In the genomic region with DNA sequence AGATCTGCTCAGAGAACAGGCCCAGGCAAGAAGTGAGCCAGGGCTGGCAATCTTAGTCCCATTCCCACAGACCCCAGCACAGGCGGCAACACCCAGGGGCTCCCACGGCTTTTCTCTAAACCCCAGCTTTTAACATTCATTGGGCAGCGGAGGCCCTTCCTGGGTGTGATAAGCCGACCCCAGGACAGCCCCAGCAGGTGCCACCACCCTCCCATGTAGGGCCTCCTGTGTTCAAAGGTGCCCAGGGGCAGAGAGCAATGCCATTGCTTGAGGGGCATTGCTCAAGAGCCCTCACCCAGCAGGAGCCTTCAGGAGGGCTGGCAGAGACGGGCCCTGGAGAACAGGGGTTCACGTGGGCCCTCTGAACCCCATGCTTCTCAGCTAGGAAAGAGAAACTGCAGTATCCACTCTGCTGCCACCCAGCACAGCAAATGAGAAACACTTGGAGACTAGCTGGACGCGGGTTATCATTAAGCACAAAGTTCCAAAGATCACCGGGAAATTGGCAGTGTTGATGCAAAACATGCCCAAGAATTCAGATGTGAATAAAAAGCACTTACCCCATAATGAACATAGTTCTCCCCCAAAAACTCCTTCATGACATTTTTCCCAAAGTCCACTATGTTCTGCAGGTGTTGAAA, we compare ENCODE assay signal across 2 cellular contexts.
A peak's percentile ranks its signal among the peaks of the same experiment; 100 is the strongest.
TF ChIP-seq lines count a peak whose summit lies in the region.

No MANE protein-coding gene starts in this region.

TF ChIP-seq in liver, 16 proteins besides CTCF, POLR2A, EP300 and RAD21:
- TF ChIP-seq SP1 (IDR thresholded peaks at IDR 0.05) (peak; percentile 28), GABPA (IDR thresholded peaks at IDR 0.05 in 1 of 2, conservative IDR thresholded peaks at IDR 0.05 in 1 of 2) (peak in 1 of 2 donors; percentile 31), FOXA1 (IDR thresholded peaks at IDR 0.05) (no peak), TAF1 (conservative IDR thresholded peaks at IDR 0.05) (no peak), EGR1 (IDR thresholded peaks at IDR 0.05; ENCODE audit: low read depth in 2 of 2) (no peak), HNF4A (conservative IDR thresholded peaks at IDR 0.05) (peak; percentile 75), FOXA2 (IDR thresholded peaks at IDR 0.05) (no peak), NR2F2 (IDR thresholded peaks at IDR 0.05) (no peak), HNF4G (IDR thresholded peaks at IDR 0.05) (peak; percentile 17), JUND (IDR thresholded peaks at IDR 0.05) (peak in 1 of 2 donors; percentile 12), RXRA (IDR thresholded peaks at IDR 0.05) (peak in 1 of 2 donors; percentile 19), YY1 (IDR thresholded peaks at IDR 0.05) (no peak)
- TF ChIP-seq, protein P1, sequence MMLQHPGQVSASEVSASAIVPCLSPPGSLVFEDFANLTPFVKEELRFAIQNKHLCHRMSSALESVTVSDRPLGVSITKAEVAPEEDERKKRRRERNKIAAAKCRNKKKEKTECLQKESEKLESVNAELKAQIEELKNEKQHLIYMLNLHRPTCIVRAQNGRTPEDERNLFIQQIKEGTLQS (IDR thresholded peaks at IDR 0.05) = no peak
- TF ChIP-seq, protein P2, sequence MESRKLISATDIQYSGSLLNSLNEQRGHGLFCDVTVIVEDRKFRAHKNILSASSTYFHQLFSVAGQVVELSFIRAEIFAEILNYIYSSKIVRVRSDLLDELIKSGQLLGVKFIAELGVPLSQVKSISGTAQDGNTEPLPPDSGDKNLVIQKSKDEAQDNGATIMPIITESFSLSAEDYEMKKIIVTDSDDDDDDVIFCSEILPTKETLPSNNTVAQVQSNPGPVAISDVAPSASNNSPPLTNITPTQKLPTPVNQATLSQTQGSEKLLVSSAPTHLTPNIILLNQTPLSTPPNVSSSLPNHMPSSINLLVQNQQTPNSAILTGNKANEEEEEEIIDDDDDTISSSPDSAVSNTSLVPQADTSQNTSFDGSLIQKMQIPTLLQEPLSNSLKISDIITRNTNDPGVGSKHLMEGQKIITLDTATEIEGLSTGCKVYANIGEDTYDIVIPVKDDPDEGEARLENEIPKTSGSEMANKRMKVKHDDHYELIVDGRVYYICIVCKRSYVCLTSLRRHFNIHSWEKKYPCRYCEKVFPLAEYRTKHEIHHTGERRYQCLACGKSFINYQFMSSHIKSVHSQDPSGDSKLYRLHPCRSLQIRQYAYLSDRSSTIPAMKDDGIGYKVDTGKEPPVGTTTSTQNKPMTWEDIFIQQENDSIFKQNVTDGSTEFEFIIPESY (IDR thresholded peaks at IDR 0.05) = no peak
- TF ChIP-seq, protein P3, sequence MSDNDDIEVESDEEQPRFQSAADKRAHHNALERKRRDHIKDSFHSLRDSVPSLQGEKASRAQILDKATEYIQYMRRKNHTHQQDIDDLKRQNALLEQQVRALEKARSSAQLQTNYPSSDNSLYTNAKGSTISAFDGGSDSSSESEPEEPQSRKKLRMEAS (IDR thresholded peaks at IDR 0.05) = no peak
- TF ChIP-seq, protein P4, sequence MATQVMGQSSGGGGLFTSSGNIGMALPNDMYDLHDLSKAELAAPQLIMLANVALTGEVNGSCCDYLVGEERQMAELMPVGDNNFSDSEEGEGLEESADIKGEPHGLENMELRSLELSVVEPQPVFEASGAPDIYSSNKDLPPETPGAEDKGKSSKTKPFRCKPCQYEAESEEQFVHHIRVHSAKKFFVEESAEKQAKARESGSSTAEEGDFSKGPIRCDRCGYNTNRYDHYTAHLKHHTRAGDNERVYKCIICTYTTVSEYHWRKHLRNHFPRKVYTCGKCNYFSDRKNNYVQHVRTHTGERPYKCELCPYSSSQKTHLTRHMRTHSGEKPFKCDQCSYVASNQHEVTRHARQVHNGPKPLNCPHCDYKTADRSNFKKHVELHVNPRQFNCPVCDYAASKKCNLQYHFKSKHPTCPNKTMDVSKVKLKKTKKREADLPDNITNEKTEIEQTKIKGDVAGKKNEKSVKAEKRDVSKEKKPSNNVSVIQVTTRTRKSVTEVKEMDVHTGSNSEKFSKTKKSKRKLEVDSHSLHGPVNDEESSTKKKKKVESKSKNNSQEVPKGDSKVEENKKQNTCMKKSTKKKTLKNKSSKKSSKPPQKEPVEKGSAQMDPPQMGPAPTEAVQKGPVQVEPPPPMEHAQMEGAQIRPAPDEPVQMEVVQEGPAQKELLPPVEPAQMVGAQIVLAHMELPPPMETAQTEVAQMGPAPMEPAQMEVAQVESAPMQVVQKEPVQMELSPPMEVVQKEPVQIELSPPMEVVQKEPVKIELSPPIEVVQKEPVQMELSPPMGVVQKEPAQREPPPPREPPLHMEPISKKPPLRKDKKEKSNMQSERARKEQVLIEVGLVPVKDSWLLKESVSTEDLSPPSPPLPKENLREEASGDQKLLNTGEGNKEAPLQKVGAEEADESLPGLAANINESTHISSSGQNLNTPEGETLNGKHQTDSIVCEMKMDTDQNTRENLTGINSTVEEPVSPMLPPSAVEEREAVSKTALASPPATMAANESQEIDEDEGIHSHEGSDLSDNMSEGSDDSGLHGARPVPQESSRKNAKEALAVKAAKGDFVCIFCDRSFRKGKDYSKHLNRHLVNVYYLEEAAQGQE (IDR thresholded peaks at IDR 0.05) = no peak

TF ChIP-seq in HepG2, 621 proteins besides CTCF, POLR2A, EP300 and RAD21:
- TF ChIP-seq, protein P3 (IDR thresholded peaks at IDR 0.05) = no peak
- TF ChIP-seq, protein P5, sequence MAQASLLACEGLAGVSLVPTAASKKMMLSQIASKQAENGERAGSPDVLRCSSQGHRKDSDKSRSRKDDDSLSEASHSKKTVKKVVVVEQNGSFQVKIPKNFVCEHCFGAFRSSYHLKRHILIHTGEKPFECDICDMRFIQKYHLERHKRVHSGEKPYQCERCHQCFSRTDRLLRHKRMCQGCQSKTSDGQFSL (CRISPR knock-in tag; IDR thresholded peaks at IDR 0.05) = no peak
- TF ChIP-seq SRSF4 (IDR thresholded peaks at IDR 0.05; ENCODE audit: low read depth, low read length, poor library complexity, severe bottlenecking) (no peak), ZNF383 (CRISPR knock-in tag; IDR thresholded peaks at IDR 0.05; ENCODE audit: borderline replicate concordance) (no peak), RBFOX2 (IDR thresholded peaks at IDR 0.05; ENCODE audit: low read depth, low read length) (no peak), HOXA9 (CRISPR knock-in tag; IDR thresholded peaks at IDR 0.05; ENCODE audit: borderline replicate concordance) (no peak), ZNF891 (CRISPR knock-in tag; IDR thresholded peaks at IDR 0.05) (no peak)
- TF ChIP-seq, protein P6, sequence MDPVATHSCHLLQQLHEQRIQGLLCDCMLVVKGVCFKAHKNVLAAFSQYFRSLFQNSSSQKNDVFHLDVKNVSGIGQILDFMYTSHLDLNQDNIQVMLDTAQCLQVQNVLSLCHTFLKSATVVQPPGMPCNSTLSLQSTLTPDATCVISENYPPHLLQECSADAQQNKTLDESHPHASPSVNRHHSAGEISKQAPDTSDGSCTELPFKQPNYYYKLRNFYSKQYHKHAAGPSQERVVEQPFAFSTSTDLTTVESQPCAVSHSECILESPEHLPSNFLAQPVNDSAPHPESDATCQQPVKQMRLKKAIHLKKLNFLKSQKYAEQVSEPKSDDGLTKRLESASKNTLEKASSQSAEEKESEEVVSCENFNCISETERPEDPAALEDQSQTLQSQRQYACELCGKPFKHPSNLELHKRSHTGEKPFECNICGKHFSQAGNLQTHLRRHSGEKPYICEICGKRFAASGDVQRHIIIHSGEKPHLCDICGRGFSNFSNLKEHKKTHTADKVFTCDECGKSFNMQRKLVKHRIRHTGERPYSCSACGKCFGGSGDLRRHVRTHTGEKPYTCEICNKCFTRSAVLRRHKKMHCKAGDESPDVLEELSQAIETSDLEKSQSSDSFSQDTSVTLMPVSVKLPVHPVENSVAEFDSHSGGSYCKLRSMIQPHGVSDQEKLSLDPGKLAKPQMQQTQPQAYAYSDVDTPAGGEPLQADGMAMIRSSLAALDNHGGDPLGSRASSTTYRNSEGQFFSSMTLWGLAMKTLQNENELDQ (CRISPR knock-in tag; IDR thresholded peaks at IDR 0.05; ENCODE audit: borderline replicate concordance) = no peak
